Comparison of ENCODE assay signal across 10 cellular contexts in genomic region chr5:116178925-116179324, GRCh38.
"Had no signal": no experiment of that assay in that cellular context is flagged by ENCODE, and none has a peak within 500 bp of the region (broad histone marks: within the 10 kb centered on the region; RNA-seq: fewer than 3 reads in every experiment).

No MANE protein-coding gene starts in this region.

- H3K27ac ChIP-seq: GM23248, HL-60, KMS-11 had no signal

- H3K9me3 ChIP-seq: HAP-1 had no signal

- H3K4me3 ChIP-seq: GM23248, HAP-1 had no signal

- H3K4me1 ChIP-seq: HAP-1 had no signal

- H3K4me2 ChIP-seq: KMS-11 had no signal

- ATAC-seq: HCT116 had no signal

- DNase-seq: GM23248, GOT3, H7, HFFc6, IMR-90, KBM-7 had no signal
